In the genomic region with DNA sequence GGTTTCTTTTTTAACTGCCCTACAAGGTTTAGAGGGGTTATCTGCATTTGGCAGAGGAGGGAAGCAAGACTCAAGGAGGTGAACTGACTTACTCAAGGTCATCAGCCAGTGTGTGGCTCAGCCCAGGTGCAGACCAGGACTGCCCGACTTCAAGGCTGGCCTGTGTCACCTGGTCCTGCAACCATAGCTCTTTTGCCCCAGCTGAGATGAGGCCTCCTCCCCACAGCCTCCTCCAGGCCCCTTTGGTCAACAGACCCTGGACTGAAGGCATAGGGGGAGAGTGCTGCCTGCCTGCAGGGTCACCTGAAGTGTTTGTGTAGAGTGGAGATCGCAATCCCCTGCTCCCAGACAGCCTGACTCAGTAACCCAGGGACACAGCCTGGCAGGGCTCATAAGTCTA, we compare ENCODE assay signal across 14 cellular contexts.
A peak's percentile ranks its signal among the peaks of the same experiment; 100 is the strongest.
DNase-seq lines count a peak whose midpoint lies in the region; ATAC-seq and TF ChIP-seq lines count a peak whose summit lies in the region.
"Had no signal": no experiment of that assay in that cellular context is flagged by ENCODE, and none has a peak within 500 bp of the region (broad histone marks: within the 10 kb centered on the region; RNA-seq: fewer than 3 reads in every experiment).

No MANE protein-coding gene starts in this region.

- DNase-seq in heart left ventricle (no peak), left ventricle myocardium superior (no peak), right atrium auricular region (ENCODE audit: low spot score) (no peak), psoas muscle (no peak), GM10266 (ENCODE audit: extremely low spot score) (no peak), mesenteric fat pad (ENCODE audit: low spot score) (no peak), T-helper 2 cell (no peak), ACHN (no peak)
- DNase-seq: AML-193, Caco-2, NCI-H2029, NCI-H510A treated with DMSO at 0.1 percent for 48 hours, OCI-M1 had no signal

- H3K4me1 ChIP-seq in heart left ventricle, result peaks cover 6 to 58% (median 26%) of the 10 kb centered on the region in 12 donors
- peaks cover 0 to 52% of the 10 kb centered on the region in 2 donors for H3K4me1 ChIP-seq in right atrium auricular region
- H3K4me1 ChIP-seq in psoas muscle, result peaks cover 6% of the 10 kb centered on the region

- TF ChIP-seq CTCF in heart left ventricle (IDR thresholded peaks at IDR 0.05) (no peak), right atrium auricular region (IDR thresholded peaks at IDR 0.05) (no peak), psoas muscle (IDR thresholded peaks at IDR 0.05) (no peak), GM10266 (IDR thresholded peaks at IDR 0.05; ENCODE audit: control insufficient read depth, insufficient read depth, low read depth, missing control alignments) (no peak)

- WGBS in heart left ventricle, 4 donors, result 71 to 92% (median 89%) methylated on average over 2 of the region's 2 CpGs
- 83 to 90% (median 89%) methylated on average over 2 of the region's 2 CpGs for WGBS in psoas muscle, 3 donors

- no peak for TF ChIP-seq POLR2A in heart left ventricle (IDR thresholded peaks at IDR 0.05)

- peak in 2 of 4 donors; percentile 1 to 4 for ATAC-seq in heart left ventricle
- ATAC-seq in left ventricle myocardium superior, result no peak
- ATAC-seq in psoas muscle, result peak in 3 of 4 donors; percentile 3 to 4 (median 4)

- in situ Hi-C loops in ACHN (cut with HindIII; ENCODE audit: low pct_ligation_motif_present, low pct_unique_long_range_greater_than_20kb, low sequenced_read_pairs), result no loop called here

- H3K9me3 ChIP-seq in heart left ventricle (no peaks in the 10 kb centered on the region), right atrium auricular region (no peaks in the 10 kb centered on the region), psoas muscle (no peaks in the 10 kb centered on the region)
- H3K9me3 ChIP-seq: Caco-2 had no signal

- H3K27me3 ChIP-seq in heart left ventricle (no peaks in the 10 kb centered on the region), right atrium auricular region (no peaks in the 10 kb centered on the region), psoas muscle (ENCODE audit: insufficient read depth in 3 of 3, low read length in 2 of 3) (no peaks in the 10 kb centered on the region)

- H3K4me3 ChIP-seq in heart left ventricle (peak overlapping the region in 3 of 12 donors; percentile 10 to 29 (median 29)), right atrium auricular region (no peak overlapping the region), psoas muscle (no peak overlapping the region)

- H3K27ac ChIP-seq in heart left ventricle, result peak overlapping the region; percentile 24 to 83 (median 68)
- H3K27ac ChIP-seq in right atrium auricular region, result peak overlapping the region; percentile 81 to 86
- no peak overlapping the region for H3K27ac ChIP-seq in psoas muscle
- H3K27ac ChIP-seq: RWPE1 had no signal

- no peaks in the 10 kb centered on the region for H3K36me3 ChIP-seq in heart left ventricle
- no peaks in the 10 kb centered on the region for H3K36me3 ChIP-seq in right atrium auricular region
- no peaks in the 10 kb centered on the region for H3K36me3 ChIP-seq in psoas muscle (ENCODE audit: insufficient read depth in 1 of 2, low read depth in 1 of 2)

- intact Hi-C loops in heart left ventricle (cut with DNase I) (no loop called here), left ventricle myocardium superior (cut with micrococcal nuclease) (no loop called here), psoas muscle (cut with DNase I) (no loop called here)
